In genomic region chr9:136630662-136630992, GRCh38 we compare ENCODE assay signal across 18 cellular contexts. TPM values are rescaled to one million over a fixed set of nuclear protein-coding genes. Genes with fewer than 3 reads are reported as not detected.
DNase-seq lines count a peak whose midpoint lies in the region; ATAC-seq, FAIRE-seq and TF ChIP-seq lines count a peak whose summit lies in the region.
"Had no signal": no experiment of that assay in that cellular context is flagged by ENCODE, and none has a peak within 500 bp of the region (broad histone marks: within the 10 kb centered on the region; RNA-seq: fewer than 3 reads in every experiment).

No MANE protein-coding gene starts in this region.

- no TSS peak for BruUV-seq in GM12878 (replicated peaks; lab: Mats Ljungman, UMichigan)

- H3K36me3 ChIP-seq in BLaER1 = no peaks in the 10 kb centered on the region
- no peaks in the 10 kb centered on the region for H3K36me3 ChIP-seq in GM12878 (ENCODE audit: control insufficient read depth in 2 of 2, insufficient read depth in 2 of 2, low read length in 1 of 2)
- H3K36me3 ChIP-seq in mesendoderm (ENCODE audit: control insufficient read depth, insufficient read depth, low read length) = no peaks in the 10 kb centered on the region
- H3K36me3 ChIP-seq: BLaER1 treated with 17β-estradiol and CSF1 and Interleukin-3, amounts not matched to agents 10 nM and 100 nM; HAP-1; MG63 had no signal

- H3K4me3 ChIP-seq in BLaER1 (no peak overlapping the region), GM12878 (no peak overlapping the region), mesendoderm (ENCODE audit: low read length) (no peak overlapping the region)
- H3K4me3 ChIP-seq: A549; BLaER1 treated with 17β-estradiol and CSF1 and Interleukin-3, amounts not matched to agents 10 nM and 100 nM; HAP-1; MG63 had no signal

- CTCF ChIA-PET in GM12878 (lab: Yijun Ruan, JAX) = interaction anchor here (0.8 to 8.5 kb wide), 3 partner anchors 52 to 143 kb away, joined by 4 to 223 read pairs (median 10); no protein-coding TSS in a partner anchor

- 57% methylated on average over 11 of the region's 12 CpGs for WGBS in GM12878 (ENCODE audit: insufficient coverage, insufficient replicate concordance, low lambda C conversion rate, missing lambda C conversion rate)
- WGBS in mesendoderm (ENCODE audit: extremely low coverage, insufficient coverage, low lambda C conversion rate) = no CpG with 5 or more reads among the region's 12 CpGs

- RAD21 ChIA-PET in GM12878 (lab: Charles Lee; ENCODE audit: unreplicated experiment) = interaction anchor here (7.7 kb wide), 1 partner anchor 144 kb away, joined by 126 read pairs; no protein-coding TSS in a partner anchor

- H2BK15ac ChIP-seq in mesendoderm (replicated peaks; ENCODE audit: low read depth) = no peak overlapping the region

- TF ChIP-seq RAD21 in GM12878 (IDR thresholded peaks at IDR 0.05; ENCODE audit: insufficient read depth, low read depth, low read length) = no peak

- no peak overlapping the region for H3K27ac Mint-ChIP-seq in neural crest cell (ENCODE audit: unreplicated experiment)
- H3K27ac Mint-ChIP-seq: CD8-positive, alpha-beta T cell had no signal

- no peak overlapping the region for H4K5ac ChIP-seq in mesendoderm (ENCODE audit: low read length)

- H3K4me1 Mint-ChIP-seq in neural crest cell = peaks cover 8% of the 10 kb centered on the region

- H3K4ac ChIP-seq in mesendoderm (ENCODE audit: low read depth, low read length) = no peak overlapping the region

- H3K27me3 Mint-ChIP-seq in neural crest cell (ENCODE audit: low read depth) = no peaks in the 10 kb centered on the region

- H3K18ac ChIP-seq in mesendoderm (ENCODE audit: low read length) = no peak overlapping the region

- H2AFZ ChIP-seq in GM12878 (ENCODE audit: control insufficient read depth, low read depth, low read length) = no peak overlapping the region

- TF ChIP-seq EP300 in GM12878 (IDR thresholded peaks at IDR 0.05; ENCODE audit: borderline replicate concordance in 1 of 2, control insufficient read depth in 1 of 2, low read depth in 2 of 2, low read length in 2 of 2) = no peak

- H4K8ac ChIP-seq in mesendoderm (ENCODE audit: low read depth, low read length) = no peak overlapping the region

- H2BK120ac ChIP-seq in mesendoderm (ENCODE audit: low read depth, low read length) = no peak overlapping the region

- POLR2A ChIA-PET in GM12878 (lab: Charles Lee) = no interaction called here

- H3K9me3 Mint-ChIP-seq in neural crest cell = no peaks in the 10 kb centered on the region
- H3K9me3 Mint-ChIP-seq: CD8-positive, alpha-beta T cell had no signal

- FAIRE-seq in HTR-8/SVneo (lab: Jason Lieb, UNC) (peak; percentile 66), GM12878 (lab: Jason Lieb, UNC) (no peak), GM19239 (lab: Jason Lieb, UNC) (no peak)
- FAIRE-seq: A549, G401.6, GM18507 had no signal

- SMC1A ChIA-PET in GM12878 (lab: Charles Lee; ENCODE audit: uncharacterized antibody, unreplicated experiment) = interaction anchor here (1.0 to 1.8 kb wide), 3 partner anchors 24 to 142 kb away, joined by 3 to 14 read pairs (median 10); no protein-coding TSS in a partner anchor

- no peak for DNase-seq in HTR-8/SVneo (ENCODE audit: insufficient read length, low spot score)
- no peak for DNase-seq in GM12878 (ENCODE audit: low read depth, low spot score)
- no peak for DNase-seq in neural crest cell (ENCODE audit: low read depth, low spot score)
- no peak for DNase-seq in mesendoderm
- no peak for DNase-seq in DMS 273 (lab: John Stamatoyannopoulos, UW; ENCODE audit: unreplicated experiment)
- no peak for DNase-seq in GM19239 (ENCODE audit: insufficient read length, low spot score)
- DNase-seq in NCI-H1436 (lab: John Stamatoyannopoulos, UW) = no peak
- DNase-seq: NCI-H1048, NCI-H187 treated with DMSO at 0.1 percent for 48 hours had no signal

- no peak overlapping the region for H2AK5ac ChIP-seq in mesendoderm (ENCODE audit: low read length)

- H2BK5ac ChIP-seq in mesendoderm (ENCODE audit: low read length) = no peak overlapping the region

- TF ChIP-seq POLR2A in GM12878 (IDR thresholded peaks at IDR 0.05; ENCODE audit: low read depth, low read length) = no peak

- H4K20me1 ChIP-seq in BLaER1 = 0 out of 2 replicates have a peak, but pooled peaks cover 12% of the 10 kb centered on the region
- H4K20me1 ChIP-seq in GM12878 (ENCODE audit: control insufficient read depth, insufficient read depth) = no peaks in the 10 kb centered on the region

- in situ Hi-C loops in GM12878 (cut with MboI) = no loop called here

- intact Hi-C loops in GM12878 (cut with micrococcal nuclease; ENCODE audit: unreplicated experiment) = no loop called here

- H3K27ac ChIP-seq in BLaER1 = no peak overlapping the region
- H3K27ac ChIP-seq in GM12878 (ENCODE audit: control insufficient read depth, insufficient read depth) = no peak overlapping the region
- no peak overlapping the region for H3K27ac ChIP-seq in mesendoderm (ENCODE audit: low read depth, low read length)
- H3K27ac ChIP-seq: BLaER1 treated with 17β-estradiol and CSF1 and Interleukin-3, amounts not matched to agents 10 nM and 100 nM; HL-60 had no signal

- H3K9ac ChIP-seq in BLaER1 (no peak overlapping the region), GM12878 (ENCODE audit: control insufficient read depth, insufficient read depth, low read length) (no peak overlapping the region), mesendoderm (ENCODE audit: low read length) (no peak overlapping the region)

- H3K56ac ChIP-seq in mesendoderm (ENCODE audit: low read length) = no peak overlapping the region

- TF ChIP-seq CTCF in GM12878 (IDR thresholded peaks at IDR 0.05 in 2 of 3, conservative IDR thresholded peaks at IDR 0.05 in 1 of 3; ENCODE audit: control insufficient read depth in 2 of 3, extremely low read depth in 1 of 3, insufficient read depth in 1 of 3, low read depth in 3 of 3, low read length in 3 of 3) = no peak
- TF ChIP-seq CTCF in neural crest cell (conservative IDR thresholded peaks at IDR 0.05) = peak; percentile 16

- ATAC-seq in GM12878 = no peak

- H3K9me3 ChIP-seq in BLaER1 (no peaks in the 10 kb centered on the region), GM12878 (replicated peaks; ENCODE audit: control insufficient read depth, insufficient read depth, low read length) (no peaks in the 10 kb centered on the region)
- H3K9me3 ChIP-seq: A549; BLaER1 treated with 17β-estradiol and CSF1 and Interleukin-3, amounts not matched to agents 10 nM and 100 nM; HAP-1; MG63 had no signal

- no peaks in the 10 kb centered on the region for H3K79me2 ChIP-seq in GM12878 (ENCODE audit: control insufficient read depth, insufficient read depth, low read length)
- no peaks in the 10 kb centered on the region for H3K79me2 ChIP-seq in mesendoderm (ENCODE audit: control insufficient read depth, insufficient read depth, low read length)

- H3K4me1 ChIP-seq in BLaER1 (peaks cover 75% of the 10 kb centered on the region), GM12878 (ENCODE audit: control insufficient read depth, insufficient read depth, low read length) (no peaks in the 10 kb centered on the region; the same call in 1 of the 2 replicates), mesendoderm (ENCODE audit: control insufficient read depth, low read depth, low read length) (no peaks in the 10 kb centered on the region)
- H3K4me1 ChIP-seq: HAP-1 had no signal

- no peak overlapping the region for H3K23ac ChIP-seq in mesendoderm (ENCODE audit: low read length)

- H3K79me1 ChIP-seq in mesendoderm (ENCODE audit: low read length) = no peaks in the 10 kb centered on the region

- no peak overlapping the region for H3K4me3 Mint-ChIP-seq in neural crest cell
- H3K4me3 Mint-ChIP-seq: CD8-positive, alpha-beta T cell had no signal

- H3K36me3 Mint-ChIP-seq in neural crest cell (ENCODE audit: low read depth) = no peaks in the 10 kb centered on the region
- H3K36me3 Mint-ChIP-seq: CD8-positive, alpha-beta T cell had no signal

- H3K27me3 ChIP-seq in BLaER1 (no peaks in the 10 kb centered on the region), GM12878 (replicated peaks in 1 of 2; ENCODE audit: control insufficient read depth in 2 of 2, insufficient read depth in 2 of 2, low read length in 1 of 2) (no peaks in the 10 kb centered on the region; a peak in 2 of 4 replicates), mesendoderm (ENCODE audit: insufficient read depth, low read length, poor library complexity) (no peaks in the 10 kb centered on the region)
- H3K27me3 ChIP-seq: MG63 had no signal

- H3K4me2 ChIP-seq in BLaER1 (peak overlapping the region; percentile 82; the same call in 1 of the 2 replicates), GM12878 (ENCODE audit: control insufficient read depth, insufficient read depth) (no peak overlapping the region), mesendoderm (ENCODE audit: low read length) (no peak overlapping the region)
- H3K4me2 ChIP-seq: A549 had no signal

RNA-seq across cellular contexts. Expression of gene EGFL7, which starts 32.1 kb away (rescaled TPM):
- total RNA-seq in GM12878 (2013; cell fraction: nucleolus; rRNA removed) = not detected in 2 replicates
- total RNA-seq in GM12878 (2014; rRNA removed) = 0.06 and 0.16 TPM in 2 replicates
- not detected in 2 replicates for total RNA-seq in GM12878 (2014; rRNA removed; fragmentation: Illumina TruSeq; extraction: Trizol)
- total RNA-seq in GM12878 (2021) = 0.46 and 0.64 TPM in 2 replicates
- not detected for polyA plus RNA-seq in GM12878 (2011; ENCODE audit: low read depth)
- polyA plus RNA-seq in GM12878 (2011; rRNA removed) = 0.06 and 0.11 TPM in 2 replicates
- polyA plus RNA-seq in GM12878 (2011; cell fraction: cytosol; rRNA removed) = 0.20 and 0.30 TPM in 2 replicates
- polyA plus RNA-seq in GM12878 (2011; cell fraction: nucleus; rRNA removed) = 0.41 and 0.51 TPM in 2 replicates
- polyA plus RNA-seq in GM12878 (2012) = 0.16 and 0.39 TPM in 2 replicates
- polyA plus RNA-seq in GM12878 (2014; fragmentation: Illumina TruSeq; extraction: Trizol) = not detected in 2 replicates
- polyA plus RNA-seq in GM12878 (2014; fragmentation: Nextera tagmentation; extraction: Ambion mirVana) = not detected
- polyA plus RNA-seq in GM12878 (2014; rRNA removed) = 0.27 TPM in 1 of 2 replicates, not detected in the other
- polyA plus RNA-seq in GM12878 (2016; fragmentation: Nextera tagmentation; extraction: Ambion mirVana) = under 1 TPM in 1 of 2 experiments, not detected in 1; 0.19 TPM
- 0.36 TPM in 1 of 2 replicates, not detected in the other for polyA minus RNA-seq in GM12878 (2011; rRNA and poly(A)+ RNA removed)
- 0.94 and 1.2 TPM in 2 replicates for polyA minus RNA-seq in GM12878 (2011; cell fraction: cytosol; rRNA and poly(A)+ RNA removed)
- polyA minus RNA-seq in GM12878 (2011; cell fraction: nucleus; rRNA and poly(A)+ RNA removed) = 0.96 TPM in 1 of 2 replicates, not detected in the other
- 14.1 and 16.8 TPM in 2 replicates for total RNA-seq in neural crest cell
- polyA plus RNA-seq in mesendoderm (2013, experiment 1 of 2) = 14.0 TPM
- 13.6 TPM for polyA plus RNA-seq in mesendoderm (2013, experiment 2 of 2)
- total RNA-seq: CD8-positive, alpha-beta T cell had no signal

RNA-seq across cellular contexts. Expression of gene AGPAT2, which starts 56.6 kb away (rescaled TPM):
- total RNA-seq in GM12878 (2013; cell fraction: nucleolus; rRNA removed) = 16.2 and 18.7 TPM in 2 replicates
- total RNA-seq in GM12878 (2014; rRNA removed) = 16.2 and 18.9 TPM in 2 replicates
- total RNA-seq in GM12878 (2014; rRNA removed; fragmentation: Illumina TruSeq; extraction: Trizol) = 6.8 and 7.1 TPM in 2 replicates
- total RNA-seq in GM12878 (2021) = 22.5 TPM in 2 replicates
- 3.2 TPM for polyA plus RNA-seq in GM12878 (2011; ENCODE audit: low read depth)
- 6.5 and 17.5 TPM in 2 replicates for polyA plus RNA-seq in GM12878 (2011; rRNA removed)
- 26.4 and 33.7 TPM in 2 replicates for polyA plus RNA-seq in GM12878 (2011; cell fraction: cytosol; rRNA removed)
- 27.6 and 27.8 TPM in 2 replicates for polyA plus RNA-seq in GM12878 (2011; cell fraction: nucleus; rRNA removed)
- 13.6 and 14.9 TPM in 2 replicates for polyA plus RNA-seq in GM12878 (2012)
- 0.92 and 6.0 TPM in 2 replicates for polyA plus RNA-seq in GM12878 (2014; fragmentation: Illumina TruSeq; extraction: Trizol)
- under 1 TPM; 0.10 to 0.47 TPM for polyA plus RNA-seq in GM12878 (2014; fragmentation: Nextera tagmentation; extraction: Ambion mirVana)
- 25.4 and 28.5 TPM in 2 replicates for polyA plus RNA-seq in GM12878 (2014; rRNA removed)
- 10 to 100 TPM; 19.5 to 23.7 TPM for polyA plus RNA-seq in GM12878 (2016; fragmentation: Nextera tagmentation; extraction: Ambion mirVana)
- polyA minus RNA-seq in GM12878 (2011; rRNA and poly(A)+ RNA removed) = 11.4 and 17.3 TPM in 2 replicates
- polyA minus RNA-seq in GM12878 (2011; cell fraction: cytosol; rRNA and poly(A)+ RNA removed) = 7.8 and 9.6 TPM in 2 replicates
- 7.3 and 8.8 TPM in 2 replicates for polyA minus RNA-seq in GM12878 (2011; cell fraction: nucleus; rRNA and poly(A)+ RNA removed)
- 18.4 and 19.0 TPM in 2 replicates for total RNA-seq in neural crest cell
- 14.1 TPM for polyA plus RNA-seq in mesendoderm (2013, experiment 1 of 2)
- polyA plus RNA-seq in mesendoderm (2013, experiment 2 of 2) = 14.3 TPM
